16 cellular contexts compared by ENCODE assay signal in genomic region chr16:57781741-57782606, GRCh38. TPM values are rescaled to one million over a fixed set of nuclear protein-coding genes. Genes with fewer than 3 reads are reported as not detected.
DNase-seq lines count a peak whose midpoint lies in the region; ATAC-seq and TF ChIP-seq lines count a peak whose summit lies in the region.
"Had no signal": no experiment of that assay in that cellular context is flagged by ENCODE, and none has a peak within 500 bp of the region (broad histone marks: within the 10 kb centered on the region; RNA-seq: fewer than 3 reads in every experiment).

No MANE protein-coding gene starts in this region.

- dilution Hi-C loops in mammary epithelial cell (cut with HindIII; ENCODE audit: low sequenced_read_pairs) = no loop called here

- no peak for ATAC-seq in Right ventricle myocardium superior (ENCODE audit: poor library complexity)
- no peak for ATAC-seq in heart right ventricle
- peak; percentile 38 for ATAC-seq in left lobe of liver

- no peaks in the 10 kb centered on the region for H3K9me2 ChIP-seq in Karpas-422 (replicated peaks; ENCODE audit: insufficient read depth, low read length)

- no peaks in the 10 kb centered on the region for H3K9me3 Mint-ChIP-seq in CD14-positive monocyte
- H3K9me3 Mint-ChIP-seq: naive B cell had no signal

- H3K27me3 ChIP-seq in heart right ventricle (no peaks in the 10 kb centered on the region), mammary epithelial cell (ENCODE audit: insufficient read depth, low read length) (no peaks in the 10 kb centered on the region), Karpas-422 (ENCODE audit: low read length) (no peaks in the 10 kb centered on the region)
- H3K27me3 ChIP-seq: tibial nerve had no signal

- H3K4me3 Mint-ChIP-seq in CD14-positive monocyte = no peak overlapping the region
- H3K4me3 Mint-ChIP-seq: naive B cell had no signal

- H3K79me2 ChIP-seq in mammary epithelial cell (ENCODE audit: insufficient read depth, low read length) (no peaks in the 10 kb centered on the region), Karpas-422 (ENCODE audit: low read length) (no peaks in the 10 kb centered on the region)

- H3K27ac ChIP-seq in heart right ventricle (no peak overlapping the region), mammary epithelial cell (ENCODE audit: insufficient read depth, low read depth, low read length) (no peak overlapping the region), Karpas-422 (ENCODE audit: low read length) (no peak overlapping the region)
- H3K27ac ChIP-seq: tibial nerve had no signal

- no peaks in the 10 kb centered on the region for H3K36me3 Mint-ChIP-seq in CD14-positive monocyte
- H3K36me3 Mint-ChIP-seq: naive B cell had no signal

- H3K9me3 ChIP-seq in heart right ventricle (no peaks in the 10 kb centered on the region), mammary epithelial cell (replicated peaks; ENCODE audit: insufficient read depth, low read length) (no peaks in the 10 kb centered on the region), Karpas-422 (ENCODE audit: low read length) (no peaks in the 10 kb centered on the region)
- H3K9me3 ChIP-seq: tibial nerve had no signal

- no peak overlapping the region for H3K9ac ChIP-seq in mammary epithelial cell (ENCODE audit: insufficient read depth, low read length)
- H3K9ac ChIP-seq in Karpas-422 (ENCODE audit: low read length) = no peak overlapping the region

- DNase-seq in Right ventricle myocardium superior = peak; percentile 7
- no peak for DNase-seq in heart right ventricle
- DNase-seq in mammary epithelial cell = peak; percentile 32
- DNase-seq in left lobe of liver (ENCODE audit: low spot score) = no peak
- DNase-seq in Karpas-422 = no peak
- no peak for DNase-seq in CD14-positive monocyte (ENCODE audit: low spot score)
- no peak for DNase-seq in activated gamma-delta T cell treated with Interleukin-2 at 50 U/mL for 16 hours
- DNase-seq in NCI-H510A (lab: John Stamatoyannopoulos, UW) = no peak
- DNase-seq: activated CD4-positive, alpha-beta T cell treated with anti-CD3 and anti-CD28 coated beads, Interleukin-2, amount 50 U/mL, for 4 hours; activated effector memory CD4-positive, alpha-beta T cell treated with Interleukin-2 at 50 U/mL for 16 hours; caudate nucleus; DMS79 treated with DMSO at 0.1 percent for 48 hours; Kasumi-1; naive B cell had no signal

- peaks cover 2 to 15% (median 11%) of the 10 kb centered on the region in 9 donors for H3K4me1 ChIP-seq in heart right ventricle
- H3K4me1 ChIP-seq in mammary epithelial cell (ENCODE audit: insufficient read depth, low read length) = no peaks in the 10 kb centered on the region
- no peaks in the 10 kb centered on the region for H3K4me1 ChIP-seq in Karpas-422 (ENCODE audit: low read length)

- CTCF ChIA-PET in mammary epithelial cell (lab: Charles Lee; ENCODE audit: low non-redundant PET) = interaction anchor here (0.7 kb wide), 1 partner anchor 13 kb away, joined by 6 read pairs; no protein-coding TSS in a partner anchor

- no peak overlapping the region for H3K4me3 ChIP-seq in heart right ventricle
- H3K4me3 ChIP-seq in mammary epithelial cell (replicated peaks in 1 of 3; ENCODE audit: insufficient read depth in 1 of 3, low read depth in 2 of 3, low read length in 3 of 3) = no peak overlapping the region
- H3K4me3 ChIP-seq in Karpas-422 (ENCODE audit: low read length) = no peak overlapping the region
- H3K4me3 ChIP-seq: tibial nerve had no signal

- intact Hi-C loops in Right ventricle myocardium superior (cut with DNase I) (no loop called here), heart right ventricle (cut with DNase I) (loop anchor here in 1 of 10 donors (5.0 kb wide), 1 partner anchor 40 kb away; no protein-coding TSS in a partner anchor), mammary epithelial cell (cut with micrococcal nuclease) (no loop called here), CD14-positive monocyte (cut with micrococcal nuclease) (no loop called here)

- in situ Hi-C loops in mammary epithelial cell (cut with MboI; ENCODE audit: low sequenced_read_pairs in 2 of 2) = loop anchor here in 1 of 2 donors (25.0 kb wide), 1 partner anchor 230 kb away; the partner anchor contains the start of genes USB1 and ZNF319

- H2AFZ ChIP-seq in mammary epithelial cell (ENCODE audit: low read depth, low read length) = no peak overlapping the region
- no peak overlapping the region for H2AFZ ChIP-seq in Karpas-422 (ENCODE audit: low read length)

- BruUV-seq in mammary epithelial cell (replicated peaks; lab: Mats Ljungman, UMichigan) = no TSS peak

- 91 to 93% methylated on average over 10 of the region's 10 CpGs for WGBS in heart right ventricle, 2 donors
- 88% methylated on average over 10 of the region's 10 CpGs for whole genome bisulfite sequencing in mammary epithelial cell (ENCODE audit: low coverage, missing lambda C conversion rate)

- H3K4me2 ChIP-seq in mammary epithelial cell (ENCODE audit: insufficient read depth, low read depth, low read length) (no peak overlapping the region), Karpas-422 (ENCODE audit: low read depth, low read length, poor library complexity, severe bottlenecking) (no peak overlapping the region)

- H4K20me1 ChIP-seq in mammary epithelial cell (ENCODE audit: insufficient read depth, low read length) (no peaks in the 10 kb centered on the region), Karpas-422 (ENCODE audit: insufficient read depth, low read depth, low read length) (no peaks in the 10 kb centered on the region)

- H3K36me3 ChIP-seq in heart right ventricle (peaks cover 0 to 81% (median 30%) of the 10 kb centered on the region in 9 donors), mammary epithelial cell (ENCODE audit: insufficient read depth, low read length) (no peaks in the 10 kb centered on the region), Karpas-422 (ENCODE audit: insufficient read depth, low read length) (no peaks in the 10 kb centered on the region)

- peak overlapping the region in 1 of 7 donors; percentile 12 for H3K27ac Mint-ChIP-seq in CD14-positive monocyte

- H3K4me1 Mint-ChIP-seq in CD14-positive monocyte = no peaks in the 10 kb centered on the region
- H3K4me1 Mint-ChIP-seq: naive B cell had no signal

- peaks cover 1 to 6% (median 5%) of the 10 kb centered on the region in 3 donors for H3K27me3 Mint-ChIP-seq in CD14-positive monocyte (ENCODE audit: low read depth in 3 of 3)
- H3K27me3 Mint-ChIP-seq: naive B cell had no signal

- no peak for TF ChIP-seq CTCF in heart right ventricle (IDR thresholded peaks at IDR 0.05)
- no peak for TF ChIP-seq CTCF in mammary epithelial cell (conservative IDR thresholded peaks at IDR 0.05 in 1 of 2, IDR thresholded peaks at IDR 0.05 in 1 of 2; ENCODE audit: extremely low read depth in 1 of 2, insufficient read depth in 1 of 2, low read depth in 1 of 2, low read length in 2 of 2)
- TF ChIP-seq CTCF in CD14-positive monocyte (IDR thresholded peaks at IDR 0.05) = no peak

RNA-seq across cellular contexts. Expression of gene KIFC3, which starts 20.3 kb away (rescaled TPM):
- total RNA-seq in Right ventricle myocardium superior = 61.6 TPM
- 10 to 100 TPM; 42.5 to 91.4 (median 63.5) TPM for total RNA-seq in heart right ventricle
- 10 to 100 TPM; 47.4 to 97.4 TPM for polyA plus RNA-seq in heart right ventricle
- 10 to 100 TPM; 35.8 to 59.8 TPM for total RNA-seq in mammary epithelial cell
- polyA plus RNA-seq in mammary epithelial cell = 21.9 TPM
- 9.4 TPM for polyA minus RNA-seq in mammary epithelial cell
- total RNA-seq in left lobe of liver = 43.5 TPM
- total RNA-seq in Karpas-422 (2014; rRNA removed; shearing (Covaris generic); ENCODE audit: low replicate concordance) = not detected in 2 replicates
- polyA plus RNA-seq in CD14-positive monocyte = under 1 TPM in 1 of 2 donors, not detected in 1; 0.24 TPM
- total RNA-seq: T-helper 2 cell treated with Interferon-gamma antibody and Interleukin-4, amounts not matched to agents 100 ng/mL and 5 ng/mL, for 36 hours had no signal

RNA-seq across cellular contexts. Expression of gene KATNB1, which starts 46.4 kb away (rescaled TPM):
- total RNA-seq in Right ventricle myocardium superior (9.4 TPM), heart right ventricle (10 to 100 TPM in 7 of 10 donors, 1 to 10 TPM in 3; 9.0 to 14.0 (median 11.0) TPM), mammary epithelial cell (10 to 100 TPM; 20.4 to 24.0 TPM), left lobe of liver (8.7 TPM)
- polyA plus RNA-seq in heart right ventricle (10 to 100 TPM in 1 of 2 donors, 1 to 10 TPM in 1; 9.8 to 15.1 TPM), mammary epithelial cell (25.6 TPM), CD14-positive monocyte (10 to 100 TPM; 16.9 to 17.7 TPM)
- polyA minus RNA-seq in mammary epithelial cell = 48.0 TPM
- 17.4 and 40.0 TPM in 2 replicates for total RNA-seq in Karpas-422 (2014; rRNA removed; shearing (Covaris generic); ENCODE audit: low replicate concordance)

Comparison
In these comparisons a context has a peak if more than half of its experiments do, and no peak if none do; other contexts are left out.
1. DNase-seq: peak in Right ventricle myocardium superior (single experiment) and mammary epithelial cell (single experiment); none in heart right ventricle (0 of 2), left lobe of liver (single experiment), Karpas-422 (single experiment), CD14-positive monocyte (single experiment), activated gamma-delta T cell treated with Interleukin-2 at 50 U/mL for 16 hours (single experiment) and NCI-H510A (single experiment).
2. RNA of gene KIFC3, which starts 20.3 kb away (total RNA-seq): 42.5 to 91.4 TPM in heart right ventricle, 61.6 TPM in Right ventricle myocardium superior (single experiment), 35.8 to 59.8 TPM in mammary epithelial cell and 43.5 TPM in left lobe of liver (single experiment); not detected in Karpas-422; every median in the first group is over 10 times any median in the second.